ENCODE assay signal across 27 cellular contexts in the genomic region with DNA sequence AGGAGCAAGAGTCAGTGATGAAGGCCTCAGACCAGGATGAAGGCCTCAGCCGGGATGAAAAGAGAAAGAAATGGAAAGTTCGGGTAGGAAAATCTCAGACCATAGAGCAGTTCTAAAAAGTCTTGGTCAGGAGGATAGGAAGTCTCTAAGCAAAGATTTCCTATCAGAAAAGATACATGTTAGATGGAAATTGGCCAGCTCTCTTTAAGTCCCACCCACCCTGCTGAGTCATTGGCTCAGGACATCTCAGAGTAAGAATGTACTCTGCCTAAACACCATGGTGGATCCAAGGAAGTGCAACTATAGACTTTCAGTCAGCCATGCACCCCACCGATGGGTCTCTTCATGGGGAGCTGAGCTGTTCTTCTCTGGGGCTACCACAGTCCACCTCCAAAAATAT. TPM values are rescaled to one million over a fixed set of nuclear protein-coding genes. Genes with fewer than 3 reads are reported as not detected.
DNase-seq lines count a peak whose midpoint lies in the region; FAIRE-seq and TF ChIP-seq lines count a peak whose summit lies in the region.
"Had no signal": no experiment of that assay in that cellular context is flagged by ENCODE, and none has a peak within 500 bp of the region (broad histone marks: within the 10 kb centered on the region; RNA-seq: fewer than 3 reads in every experiment).

No MANE protein-coding gene starts in this region.

- no peaks in the 10 kb centered on the region for H3K9me3 Mint-ChIP-seq in activated T-cell treated with anti-CD3 and anti-CD28 coated beads, Interleukin-2, amount 50 U/mL, for 24 hours
- H3K9me3 Mint-ChIP-seq: nephron had no signal

- no peak for FAIRE-seq in bronchial epithelial cell (lab: Jason Lieb, UNC)

- H3K4me3 Mint-ChIP-seq in activated T-cell treated with anti-CD3 and anti-CD28 coated beads, Interleukin-2, amount 50 U/mL, for 24 hours: no peak overlapping the region
- H3K4me3 Mint-ChIP-seq: effector memory CD8-positive, alpha-beta T cell; nephron had no signal

- H3K4me3 ChIP-seq in bronchial epithelial cell (ENCODE audit: low read depth, low read length) (no peak overlapping the region), testis (no peak overlapping the region), right atrium auricular region (no peak overlapping the region)
- H3K4me3 ChIP-seq: gastrocnemius medialis, SK-N-MC, smooth muscle cell had no signal

- H3K36me3 ChIP-seq in bronchial epithelial cell (ENCODE audit: control insufficient read depth, insufficient read depth, low read length) (no peaks in the 10 kb centered on the region), testis (ENCODE audit: low read depth, missing control alignments) (no peaks in the 10 kb centered on the region), right atrium auricular region (no peaks in the 10 kb centered on the region)
- H3K36me3 ChIP-seq: gastrocnemius medialis had no signal

- intact Hi-C loops in head of caudate nucleus (cut with DNase I): no loop called here
- intact Hi-C loops in testis (cut with DNase I; ENCODE audit: low total_unique reads): no loop called here

- H3K4me1 ChIP-seq in testis: no peaks in the 10 kb centered on the region
- H3K4me1 ChIP-seq in right atrium auricular region: no peaks in the 10 kb centered on the region
- H3K4me1 ChIP-seq: gastrocnemius medialis had no signal

- H3K27me3 ChIP-seq in bronchial epithelial cell (ENCODE audit: control insufficient read depth, insufficient read depth, low read length): no peaks in the 10 kb centered on the region
- H3K27me3 ChIP-seq in testis: no peaks in the 10 kb centered on the region
- no peaks in the 10 kb centered on the region for H3K27me3 ChIP-seq in right atrium auricular region
- H3K27me3 ChIP-seq: gastrocnemius medialis had no signal

- H3K9me3 ChIP-seq in testis (no peaks in the 10 kb centered on the region), right atrium auricular region (no peaks in the 10 kb centered on the region)
- H3K9me3 ChIP-seq: gastrocnemius medialis had no signal

- no peaks in the 10 kb centered on the region for H3K36me3 Mint-ChIP-seq in activated T-cell treated with anti-CD3 and anti-CD28 coated beads, Interleukin-2, amount 50 U/mL, for 24 hours (ENCODE audit: low read depth)

- no peaks in the 10 kb centered on the region for H3K4me1 Mint-ChIP-seq in activated T-cell treated with anti-CD3 and anti-CD28 coated beads, Interleukin-2, amount 50 U/mL, for 24 hours (ENCODE audit: low read depth)
- H3K4me1 Mint-ChIP-seq: nephron had no signal

- WGBS in testis, 2 donors: 83 to 91% methylated on average over 3 of the region's 3 CpGs

- TF ChIP-seq CTCF in bronchial epithelial cell (IDR thresholded peaks at IDR 0.05; ENCODE audit: insufficient read depth, low read length, severe bottlenecking): no peak
- no peak for TF ChIP-seq CTCF in testis (IDR thresholded peaks at IDR 0.05)
- TF ChIP-seq CTCF in right atrium auricular region (IDR thresholded peaks at IDR 0.05): no peak

- peak; percentile 25 for DNase-seq in HT1080 (ENCODE audit: low read depth)
- DNase-seq in RKO (ENCODE audit: low spot score): peak; percentile 21
- DNase-seq in bronchial epithelial cell (ENCODE audit: low read depth): peak; percentile 34
- DNase-seq in kidney tubule cell (ENCODE audit: low spot score): peak; percentile 2
- no peak for DNase-seq in head of caudate nucleus
- no peak for DNase-seq in activated T-cell treated with anti-CD3 and anti-CD28 coated beads, Interleukin-2, amount 50 U/mL, for 24 hours
- no peak for DNase-seq in testis
- DNase-seq in right atrium auricular region (ENCODE audit: low spot score): no peak
- DNase-seq: activated CD4-positive, alpha-beta T cell treated with anti-CD3 and anti-CD28 coated beads for 4 hours; activated CD8-positive, alpha-beta memory T cell treated with anti-CD3 and anti-CD28 coated beads, Interleukin-2, amount 50 U/mL, for 4 hours; activated gamma-delta T cell treated with Interleukin-2 at 50 U/mL for 16 hours; AML-193; amniotic stem cell; effector memory CD8-positive, alpha-beta T cell; gastrocnemius medialis; left cardiac atrium; midbrain; NCI-H146; NCI-H774; stimulated activated CD4-positive, alpha-beta T cell treated with anti-CD3 and anti-CD28 coated beads, Interleukin-4, amount 100 ng/mL, for 24 hours; T-helper 9 cell had no signal

- H3K27ac ChIP-seq in testis (no peak overlapping the region), right atrium auricular region (no peak overlapping the region)
- H3K27ac ChIP-seq: gastrocnemius medialis, SK-N-MC had no signal

- H3K27me3 Mint-ChIP-seq in activated T-cell treated with anti-CD3 and anti-CD28 coated beads, Interleukin-2, amount 50 U/mL, for 24 hours: peaks cover 8% of the 10 kb centered on the region

- H3K27ac Mint-ChIP-seq in activated T-cell treated with anti-CD3 and anti-CD28 coated beads, Interleukin-2, amount 50 U/mL, for 24 hours: no peak overlapping the region
- H3K27ac Mint-ChIP-seq: effector memory CD8-positive, alpha-beta T cell; nephron had no signal

- TF ChIP-seq POLR2A in testis (IDR thresholded peaks at IDR 0.05): no peak

RNA-seq across cellular contexts. Expression of a gene that starts 4.4 kb away (rescaled TPM):
- total RNA-seq in HT1080 (2014; rRNA removed; shearing (Covaris generic)): not detected in 2 replicates
- not detected in 2 replicates for polyA plus RNA-seq in HT1080 (2015; cell fraction: cytosol; rRNA removed)
- not detected in 2 replicates for polyA plus RNA-seq in HT1080 (2015; cell fraction: nucleus; rRNA removed)
- total RNA-seq in bronchial epithelial cell (not detected in 2 replicates), testis (not detected), right atrium auricular region (not detected)
- polyA plus RNA-seq in testis (ENCODE audit: insufficient read depth, low read depth, low replicate concordance): 0.53 TPM
- total RNA-seq: chondrocyte, gastrocnemius medialis, left cardiac atrium, posterior vena cava, smooth muscle cell, ureter had no signal
- polyA plus RNA-seq: smooth muscle cell had no signal

RNA-seq across cellular contexts. Expression of a gene that starts 10.1 kb away (rescaled TPM):
- total RNA-seq in HT1080 (2014; rRNA removed; shearing (Covaris generic)): not detected in 2 replicates
- polyA plus RNA-seq in HT1080 (2015; cell fraction: cytosol; rRNA removed): not detected in 2 replicates
- polyA plus RNA-seq in HT1080 (2015; cell fraction: nucleus; rRNA removed): not detected in 2 replicates
- total RNA-seq in bronchial epithelial cell: not detected in 2 replicates
- total RNA-seq in testis: not detected
- polyA plus RNA-seq in testis (ENCODE audit: insufficient read depth, low read depth, low replicate concordance): 1.0 TPM
- not detected for total RNA-seq in right atrium auricular region
- total RNA-seq: chondrocyte, gastrocnemius medialis, left cardiac atrium, posterior vena cava, smooth muscle cell, ureter had no signal
- polyA plus RNA-seq: smooth muscle cell had no signal

RNA-seq across cellular contexts. Expression of a gene that starts 30.3 kb away (rescaled TPM):
- not detected in 2 replicates for total RNA-seq in HT1080 (2014; rRNA removed; shearing (Covaris generic))
- polyA plus RNA-seq in HT1080 (2015; cell fraction: cytosol; rRNA removed): not detected in 2 replicates
- polyA plus RNA-seq in HT1080 (2015; cell fraction: nucleus; rRNA removed): not detected in 2 replicates
- not detected in 2 replicates for total RNA-seq in bronchial epithelial cell
- not detected for total RNA-seq in testis
- not detected for polyA plus RNA-seq in testis (ENCODE audit: insufficient read depth, low read depth, low replicate concordance)
- total RNA-seq in right atrium auricular region: not detected
- total RNA-seq: chondrocyte, gastrocnemius medialis, left cardiac atrium, posterior vena cava, smooth muscle cell, ureter had no signal
- polyA plus RNA-seq: smooth muscle cell had no signal

RNA-seq across cellular contexts. Expression of a gene that starts 51.1 kb away (rescaled TPM):
- not detected in 2 replicates for total RNA-seq in HT1080 (2014; rRNA removed; shearing (Covaris generic))
- not detected in 2 replicates for polyA plus RNA-seq in HT1080 (2015; cell fraction: cytosol; rRNA removed)
- polyA plus RNA-seq in HT1080 (2015; cell fraction: nucleus; rRNA removed): not detected in 2 replicates
- total RNA-seq in bronchial epithelial cell (not detected in 2 replicates), testis (not detected), right atrium auricular region (not detected)
- not detected for polyA plus RNA-seq in testis (ENCODE audit: insufficient read depth, low read depth, low replicate concordance)
- total RNA-seq: chondrocyte, gastrocnemius medialis, left cardiac atrium, posterior vena cava, smooth muscle cell, ureter had no signal
- polyA plus RNA-seq: smooth muscle cell had no signal

Comparison
In these comparisons a context has a peak if more than half of its experiments do, and no peak if none do; other contexts are left out.
1. DNase-seq: peak in HT1080 (single experiment), RKO (single experiment), bronchial epithelial cell (single experiment) and kidney tubule cell (single experiment); none in head of caudate nucleus (0 of 42), activated T-cell treated with anti-CD3 and anti-CD28 coated beads, Interleukin-2, amount 50 U/mL, for 24 hours (single experiment), testis (single experiment) and right atrium auricular region (single experiment).